9 cellular contexts compared by ENCODE assay signal in genomic region chr18:2980607-2980923, GRCh38. TPM values are rescaled to one million over a fixed set of nuclear protein-coding genes. Genes with fewer than 3 reads are reported as not detected.
DNase-seq lines count a peak whose midpoint lies in the region; ATAC-seq, FAIRE-seq and TF ChIP-seq lines count a peak whose summit lies in the region.
"Had no signal": no experiment of that assay in that cellular context is flagged by ENCODE, and none has a peak within 500 bp of the region (broad histone marks: within the 10 kb centered on the region; RNA-seq: fewer than 3 reads in every experiment).

No MANE protein-coding gene starts in this region.

- FAIRE-seq in kidney (lab: Jason Lieb, UNC) (no peak), frontal cortex (lab: Jason Lieb, UNC) (no peak)

- peaks cover 92% of the 10 kb centered on the region for H3K4me1 Mint-ChIP-seq in activated B cell treated with CpG ODN at 0.5 μM for 24 hours
- H3K4me1 Mint-ChIP-seq in stimulated activated naive CD8-positive, alpha-beta T cell treated with anti-CD3 and anti-CD28 coated beads, Interleukin-15, amount 100 ng/mL, for 72 hours = peaks cover 81% of the 10 kb centered on the region

- CTCF ChIA-PET in activated B cell treated with CpG ODN at 0.5 μM for 24 hours (lab: Charles Lee) = interaction anchor here (0.7 to 3.5 kb wide), 7 partner anchors 13 to 686 kb away, joined by 3 to 10 read pairs (median 3); no protein-coding TSS in a partner anchor

- H3K9ac ChIP-seq in kidney (ENCODE audit: low read length in 2 of 2) = peak overlapping the region in 1 of 2 donors; percentile 37

- H3K27me3 Mint-ChIP-seq in activated B cell treated with CpG ODN at 0.5 μM for 24 hours = no peaks in the 10 kb centered on the region
- H3K27me3 Mint-ChIP-seq in stimulated activated naive CD8-positive, alpha-beta T cell treated with anti-CD3 and anti-CD28 coated beads, Interleukin-15, amount 100 ng/mL, for 72 hours = no peaks in the 10 kb centered on the region

- no peaks in the 10 kb centered on the region for H3K9me3 Mint-ChIP-seq in activated B cell treated with CpG ODN at 0.5 μM for 24 hours
- H3K9me3 Mint-ChIP-seq in stimulated activated naive CD8-positive, alpha-beta T cell treated with anti-CD3 and anti-CD28 coated beads, Interleukin-15, amount 100 ng/mL, for 72 hours = no peaks in the 10 kb centered on the region

- H3K27me3 ChIP-seq in HL-60 (ENCODE audit: insufficient read depth, poor library complexity, severe bottlenecking) = no peaks in the 10 kb centered on the region

- POLR2A ChIA-PET in activated B cell treated with CpG ODN at 0.5 μM for 24 hours (lab: Charles Lee) = interaction anchor here (0.5 to 14.6 kb wide), 6 partner anchors 10 to 266 kb away, joined by 3 to 294 read pairs (median 8); partner anchors contain the start of genes EMILIN2 and MYL12A

- no peaks in the 10 kb centered on the region for H3K36me3 ChIP-seq in kidney (ENCODE audit: control insufficient read depth in 1 of 2, insufficient read depth in 2 of 2, low read length in 2 of 2)

- intact Hi-C loops in activated B cell treated with CpG ODN at 0.5 μM for 24 hours (cut with micrococcal nuclease) = loop anchor here (1.0 to 5.0 kb wide), 2 partner anchors 8 to 133 kb away; partner anchors contain the start of gene EMILIN2
- intact Hi-C loops in kidney (cut with DNase I) = loop anchor here (10.0 kb wide), 1 partner anchor 46 kb away; no protein-coding TSS in a partner anchor

- peak overlapping the region; percentile 94 for H3K27ac Mint-ChIP-seq in activated B cell treated with CpG ODN at 0.5 μM for 24 hours
- H3K27ac Mint-ChIP-seq in stimulated activated naive CD8-positive, alpha-beta T cell treated with anti-CD3 and anti-CD28 coated beads, Interleukin-15, amount 100 ng/mL, for 72 hours = peak overlapping the region; percentile 79 to 80

- TF ChIP-seq CTCF in HL-60 (IDR thresholded peaks at IDR 0.05; ENCODE audit: insufficient read depth, low read length) (no peak), activated B cell treated with CpG ODN at 0.5 μM for 24 hours (IDR thresholded peaks at IDR 0.05) (no peak), kidney (IDR thresholded peaks at IDR 0.05; ENCODE audit: borderline replicate concordance, extremely low read depth, insufficient read depth) (no peak)

- peak overlapping the region; percentile 2 for H3K4me3 Mint-ChIP-seq in activated B cell treated with CpG ODN at 0.5 μM for 24 hours
- H3K4me3 Mint-ChIP-seq in stimulated activated naive CD8-positive, alpha-beta T cell treated with anti-CD3 and anti-CD28 coated beads, Interleukin-15, amount 100 ng/mL, for 72 hours = peak overlapping the region; percentile 67 to 81

- peaks cover 51 to 88% of the 10 kb centered on the region in 2 donors for H3K4me1 ChIP-seq in kidney (ENCODE audit: control insufficient read depth in 1 of 2, insufficient read depth in 1 of 2, low read depth in 1 of 2, low read length in 2 of 2)

- H3K4me3 ChIP-seq in HL-60 (replicated peaks; ENCODE audit: insufficient read depth, low read length) (no peak overlapping the region), kidney (ENCODE audit: low read length in 2 of 2) (peak overlapping the region; percentile 3 to 18)

- H3K36me3 Mint-ChIP-seq in activated B cell treated with CpG ODN at 0.5 μM for 24 hours (ENCODE audit: low read depth) = peaks cover 2% of the 10 kb centered on the region

- ATAC-seq in activated B cell treated with CpG ODN at 0.5 μM for 24 hours (ENCODE audit: low read depth) = no peak
- ATAC-seq in stimulated activated naive CD8-positive, alpha-beta T cell treated with anti-CD3 and anti-CD28 coated beads, Interleukin-15, amount 100 ng/mL, for 72 hours = peak; percentile 39

- no peaks in the 10 kb centered on the region for H3K9me3 ChIP-seq in kidney (ENCODE audit: control insufficient read depth in 1 of 2, low read length in 2 of 2)

- H3K27ac ChIP-seq in HL-60 (replicated peaks) (peak overlapping the region; percentile 1; the same call in 1 of the 2 replicates), kidney (ENCODE audit: low read depth in 2 of 2, low read length in 2 of 2) (peak overlapping the region; percentile 89 to 92)

- DNase-seq in HL-60 (ENCODE audit: low read depth in 1 of 2, low spot score in 1 of 2) (no peak), activated B cell treated with CpG ODN at 0.5 μM for 24 hours (no peak), kidney (no peak), kidney glomerular epithelial cell (lab: John Stamatoyannopoulos, UW) (no peak), frontal cortex (ENCODE audit: low spot score in 2 of 2) (no peak)
- DNase-seq in stimulated activated naive CD8-positive, alpha-beta T cell treated with anti-CD3 and anti-CD28 coated beads, Interleukin-15, amount 100 ng/mL, for 72 hours = no peak
- no peak for DNase-seq in stimulated activated CD4-positive, alpha-beta T cell treated with anti-CD3 and anti-CD28 coated beads, Interleukin-4, amount 100 ng/mL, for 24 hours
- DNase-seq: central memory CD4-positive, alpha-beta T cell; NCI-H2107 had no signal

RNA-seq across cellular contexts. Expression of gene LPIN2, which starts 32.4 kb away (rescaled TPM):
- total RNA-seq in activated B cell treated with CpG ODN at 0.5 μM for 24 hours (21.8 and 24.4 TPM in 2 replicates), kidney (52.3 TPM), frontal cortex (28.5 TPM)
- polyA plus RNA-seq in kidney (ENCODE audit: insufficient read depth, low read depth, low replicate concordance) = 14.3 TPM
